Comparison of ENCODE assay signal across 1 cellular context in genomic region chr1:6579374-6580118, GRCh38.
TF ChIP-seq lines count a peak whose summit lies in the region.

Gene ZBTB48, plus strand, starts transcription at chr1:6579994. Its CDS starts 616 bp downstream, at chr1:6580610.

TF ChIP-seq in H1, 55 proteins besides CTCF, POLR2A, EP300 and RAD21:
- TF ChIP-seq TAF1 (IDR thresholded peaks at IDR 0.05; ENCODE audit: low read depth, low read length) (peak; percentile 62), TBP (IDR thresholded peaks at IDR 0.05; ENCODE audit: low read depth, low read length) (peak; percentile 58; the same call in 1 of the 2 replicates), ASH2L (IDR thresholded peaks at IDR 0.05; ENCODE audit: low read length) (peak; percentile 79), E2F6 (IDR thresholded peaks at IDR 0.05) (0 out of 2 replicates have a peak, but pooled peaks have one; percentile 41), GABPA (IDR thresholded peaks at IDR 0.05; ENCODE audit: borderline replicate concordance, insufficient read depth, low read length) (peak; percentile 82; the same call in 1 of the 2 replicates), FOSL1 (IDR thresholded peaks at IDR 0.05; ENCODE audit: insufficient read depth, low read depth, low read length) (no peak), SP1 (IDR thresholded peaks at IDR 0.05; ENCODE audit: low read depth, low read length) (0 out of 2 replicates have a peak, but pooled peaks have one; percentile 55), POLR2AphosphoS5 (IDR thresholded peaks at IDR 0.05; ENCODE audit: low read depth, low read length) (peak; percentile 88), RBBP5 (IDR thresholded peaks at IDR 0.05; ENCODE audit: borderline replicate concordance, low read depth, low read length) (peak; percentile 74), SIN3A (conservative IDR thresholded peaks at IDR 0.05 in 1 of 2, IDR thresholded peaks at IDR 0.05 in 1 of 2; ENCODE audit: low read depth in 1 of 2, low read length in 2 of 2) (peak in 1 of 2 experiments; percentile 84; a peak in 2 of 4 replicates), NANOG (IDR thresholded peaks at IDR 0.05; ENCODE audit: insufficient read depth, low read depth, low read length, poor library complexity, severe bottlenecking) (no peak), SIRT6 (IDR thresholded peaks at IDR 0.05; ENCODE audit: low read length) (no peak), CREB1 (IDR thresholded peaks at IDR 0.05) (peak; percentile 94)
TF ChIP-seq in H1: peak in this region for 10.
